27 cellular contexts compared by ENCODE assay signal in genomic region chr9:27595733-27596132, GRCh38.
"Had no signal": no experiment of that assay in that cellular context is flagged by ENCODE, and none has a peak within 500 bp of the region (broad histone marks: within the 10 kb centered on the region; RNA-seq: fewer than 3 reads in every experiment).

No MANE protein-coding gene starts in this region.

- H3K36me3 ChIP-seq: ascending aorta, cardiac muscle cell, SJCRH30, WERI-Rb-1 had no signal

- H3K4me3 Mint-ChIP-seq: activated CD4-positive, alpha-beta T cell treated with anti-CD3 and anti-CD28 coated beads, Interleukin-2, amount 10 ng/mL, durations not matched to agents 24 days and 14 days; activated CD8-positive, alpha-beta T cell treated with anti-CD3 and anti-CD28 coated beads for 36 hours; activated naive CD4-positive, alpha-beta T cell treated with anti-CD3 and anti-CD28 coated beads, Interleukin-2, amount 50 U/mL, for 24 hours; activated naive CD8-positive, alpha-beta T cell treated with anti-CD3 and anti-CD28 coated beads, Interleukin-2, amount 10 ng/mL, durations not matched to agents 7 days and 5 days; activated T-cell treated with anti-CD3 and anti-CD28 coated beads, Interleukin-2, amount 50 U/mL, for 72 hours; activated T-helper 17 cell treated with anti-CD3 and anti-CD28 coated beads, Interleukin-2, amount 50 U/mL, for 72 hours had no signal

- H3K4me3 ChIP-seq: ascending aorta, cardiac muscle cell, SJCRH30, SK-N-MC had no signal

- H3K27ac Mint-ChIP-seq: activated CD4-positive, alpha-beta T cell treated with anti-CD3 and anti-CD28 coated beads, Interleukin-2, amount 10 ng/mL, durations not matched to agents 24 days and 14 days; activated CD8-positive, alpha-beta T cell treated with anti-CD3 and anti-CD28 coated beads for 36 hours; activated naive CD4-positive, alpha-beta T cell treated with anti-CD3 and anti-CD28 coated beads, Interleukin-2, amount 50 U/mL, for 24 hours; activated naive CD8-positive, alpha-beta T cell treated with anti-CD3 and anti-CD28 coated beads, Interleukin-2, amount 10 ng/mL, durations not matched to agents 7 days and 5 days; activated T-cell treated with anti-CD3 and anti-CD28 coated beads, Interleukin-2, amount 50 U/mL, for 72 hours; activated T-helper 17 cell treated with anti-CD3 and anti-CD28 coated beads, Interleukin-2, amount 50 U/mL, for 72 hours had no signal

- ATAC-seq: activated CD8-positive, alpha-beta T cell treated with anti-CD3 and anti-CD28 coated beads for 36 hours; activated T-cell treated with anti-CD3 and anti-CD28 coated beads, Interleukin-2, amount 50 U/mL, for 72 hours; activated T-helper 17 cell treated with anti-CD3 and anti-CD28 coated beads, Interleukin-2, amount 50 U/mL, for 72 hours; Panc1 had no signal

- H3K4me1 Mint-ChIP-seq: activated CD4-positive, alpha-beta T cell treated with anti-CD3 and anti-CD28 coated beads, Interleukin-2, amount 10 ng/mL, durations not matched to agents 24 days and 14 days; activated naive CD4-positive, alpha-beta T cell treated with anti-CD3 and anti-CD28 coated beads, Interleukin-2, amount 50 U/mL, for 24 hours; activated naive CD8-positive, alpha-beta T cell treated with anti-CD3 and anti-CD28 coated beads, Interleukin-2, amount 10 ng/mL, durations not matched to agents 7 days and 5 days; activated T-helper 17 cell treated with anti-CD3 and anti-CD28 coated beads, Interleukin-2, amount 50 U/mL, for 72 hours had no signal

- DNase-seq: activated CD4-positive, alpha-beta T cell treated with anti-CD3 and anti-CD28 coated beads, Interleukin-2, amount 10 ng/mL, durations not matched to agents 24 days and 14 days; activated CD4-positive, alpha-beta T cell treated with anti-CD3 and anti-CD28 coated beads, Interleukin-2, amount 50 U/mL, for 4 hours; activated CD8-positive, alpha-beta T cell treated with anti-CD3 and anti-CD28 coated beads for 36 hours; activated gamma-delta T cell; activated naive CD4-positive, alpha-beta T cell treated with Interleukin-2 at 50 U/mL for 16 hours; activated naive CD8-positive, alpha-beta T cell treated with anti-CD3 and anti-CD28 coated beads, Interleukin-2, amount 10 ng/mL, durations not matched to agents 7 days and 5 days; activated T-cell treated with anti-CD3 and anti-CD28 coated beads, Interleukin-2, amount 50 U/mL, for 1 hour; activated T-cell treated with anti-CD3 and anti-CD28 coated beads, Interleukin-2, amount 50 U/mL, for 72 hours; amygdala; Karpas-422; NCI-H1105; NCI-H1417 treated with DMSO at 0.1 percent for 48 hours; NCI-H1694; NCI-H1930; NCI-H2081 treated with DMSO at 0.1 percent for 48 hours; NCI-H226; NCI-H524 treated with DMSO at 0.1 percent for 48 hours; SHP77; SJCRH30; T1000; WERI-Rb-1 had no signal

- H3K4me1 ChIP-seq: ascending aorta, SJCRH30 had no signal

- H3K9me3 ChIP-seq: ascending aorta, SJCRH30 had no signal

- H3K27ac ChIP-seq: ascending aorta, cardiac muscle cell, SJCRH30, SK-N-MC, WERI-Rb-1 had no signal

- H3K27me3 ChIP-seq: ascending aorta, cardiac muscle cell, SJCRH30 had no signal

- H3K36me3 Mint-ChIP-seq: activated naive CD4-positive, alpha-beta T cell treated with anti-CD3 and anti-CD28 coated beads, Interleukin-2, amount 50 U/mL, for 24 hours; activated naive CD8-positive, alpha-beta T cell treated with anti-CD3 and anti-CD28 coated beads, Interleukin-2, amount 10 ng/mL, durations not matched to agents 7 days and 5 days had no signal

- H3K9me3 Mint-ChIP-seq: activated CD8-positive, alpha-beta T cell treated with anti-CD3 and anti-CD28 coated beads for 36 hours; activated naive CD4-positive, alpha-beta T cell treated with anti-CD3 and anti-CD28 coated beads, Interleukin-2, amount 50 U/mL, for 24 hours; activated naive CD8-positive, alpha-beta T cell treated with anti-CD3 and anti-CD28 coated beads, Interleukin-2, amount 10 ng/mL, durations not matched to agents 7 days and 5 days had no signal
